8 cellular contexts compared by ENCODE assay signal in genomic region chr6:7541175-7542064, GRCh38. TPM values are rescaled to one million over a fixed set of nuclear protein-coding genes. Genes with fewer than 3 reads are reported as not detected.
DNase-seq lines count a peak whose midpoint lies in the region; ATAC-seq, FAIRE-seq and TF ChIP-seq lines count a peak whose summit lies in the region.

Gene DSP, plus strand, starts transcription at chr6:7541671. Its CDS starts 245 bp downstream, at chr6:7541916.

- no peak within 1 kb of the TSS; the same call in none of the 2 replicates for H2BK12ac ChIP-seq in H1 (ENCODE audit: low read depth, low read length)

- H3K14ac ChIP-seq in H1 (ENCODE audit: insufficient read length): no peak within 1 kb of the TSS

- peaks cover 0 to 2% (median 0%) of the 10 kb centered on the region in 8 donors for H3K9me3 Mint-ChIP-seq in CD4-positive, alpha-beta memory T cell
- no peaks in the 10 kb centered on the region for H3K9me3 Mint-ChIP-seq in T-helper 2 cell treated with Interferon-gamma antibody and Interleukin-4, amounts not matched to agents 5 μg/mL and 100 μg/mL, for 36 hours

- TF ChIP-seq POLR2A in H1 (IDR thresholded peaks at IDR 0.05; ENCODE audit: control extremely low read depth in 1 of 2, low read depth in 2 of 2, low read length in 2 of 2): peak in 1 of 2 experiments; percentile 44; a peak in 2 of 3 replicates

- 0 out of 2 replicates have a peak, but pooled peaks cover 2% of the 10 kb centered on the region for H3K79me1 ChIP-seq in H1 (ENCODE audit: low read depth, low read length)

- peak within 1 kb of the TSS; percentile 80; the same call in 1 of the 2 replicates for H2AFZ ChIP-seq in H1 (ENCODE audit: low read length)

- no peak for ATAC-seq in HG03520 (IDR thresholded peaks at IDR 0.05; ENCODE audit: unreplicated experiment)

- peaks cover 54 to 56% of the 10 kb centered on the region in 2 donors for H3K27me3 Mint-ChIP-seq in CD4-positive, alpha-beta memory T cell
- H3K27me3 Mint-ChIP-seq in T-helper 2 cell treated with Interferon-gamma antibody and Interleukin-4, amounts not matched to agents 5 μg/mL and 100 μg/mL, for 36 hours (ENCODE audit: low read depth): peaks cover 82% of the 10 kb centered on the region

- POLR2A ChIA-PET in CD4-positive, alpha-beta memory T cell (lab: Charles Lee; ENCODE audit: partially characterized antibody): no interaction called here
- POLR2A ChIA-PET in H1 (lab: Charles Lee; ENCODE audit: partially characterized antibody): interaction anchor here (0.6 to 1.9 kb wide), 8 partner anchors 13 to 202 kb away, joined by 3 to 6 read pairs (median 4); partner anchors contain the start of genes CAGE1 and RIOK1

- H3K36me3 Mint-ChIP-seq in CD4-positive, alpha-beta memory T cell: no peaks in the 10 kb centered on the region
- no peaks in the 10 kb centered on the region for H3K36me3 Mint-ChIP-seq in T-helper 2 cell treated with Interferon-gamma antibody and Interleukin-4, amounts not matched to agents 5 μg/mL and 100 μg/mL, for 36 hours (ENCODE audit: low read depth)

- peak within 1 kb of the TSS; percentile 93 for H4K8ac ChIP-seq in H1 (ENCODE audit: extremely low read depth, insufficient read depth, low read length)

- peak within 1 kb of the TSS; percentile 72; the same call in 1 of the 2 replicates for H2BK5ac ChIP-seq in H1 (ENCODE audit: low read depth, low read length)

- H3K4me1 ChIP-seq in CD4-positive, alpha-beta memory T cell (ENCODE audit: insufficient read depth, low read length): peaks cover 16% of the 10 kb centered on the region
- H3K4me1 ChIP-seq in H1 (replicated peaks in 1 of 4; ENCODE audit: control insufficient read depth in 3 of 4, insufficient read depth in 4 of 4, low read length in 3 of 4) (peaks cover 5 to 16% (median 9%) of the 10 kb centered on the region in 4 experiments), mesodermal cell (ENCODE audit: control insufficient read depth, insufficient read depth, low read length, poor library complexity, severe bottlenecking) (peaks cover 12% of the 10 kb centered on the region), subcutaneous abdominal adipose tissue (ENCODE audit: control insufficient read depth in 5 of 5, insufficient read depth in 5 of 5, low read length in 5 of 5) (peaks cover 0 to 24% (median 22%) of the 10 kb centered on the region in 5 donors)

- 1% methylated on average over 89 of the region's 105 CpGs; no CpG with 5 or more reads in 1 of the 2 experiments for WGBS in H1 (ENCODE audit: extremely low coverage in 1 of 2, insufficient coverage in 1 of 2, insufficient read length in 1 of 2, insufficient replicate concordance in 2 of 2, low coverage in 1 of 2, low lambda C conversion rate in 2 of 2, missing lambda C conversion rate in 1 of 2), 2 experiments
- WGBS in mesodermal cell (ENCODE audit: insufficient coverage in 2 of 2), 2 experiments: 0% methylated on average over 64 to 99 of the region's 105 CpGs

- intact Hi-C loops in CD4-positive, alpha-beta memory T cell (cut with micrococcal nuclease): no loop called here

- H4K5ac ChIP-seq in H1 (ENCODE audit: insufficient read length, low read depth, low read length): peak within 1 kb of the TSS; percentile 65

- H3K18ac ChIP-seq in H1 (ENCODE audit: extremely low read depth, low read length): peak within 1 kb of the TSS; percentile 80

- peak within 1 kb of the TSS in 1 of 2 donors; percentile 39 for H3K4me3 ChIP-seq in CD4-positive, alpha-beta memory T cell (ENCODE audit: low read length in 2 of 2)
- H3K4me3 ChIP-seq in HL-60 (replicated peaks; ENCODE audit: insufficient read depth, low read length) (peak within 1 kb of the TSS; percentile 48), H1 (ENCODE audit: extremely low read depth in 1 of 4, insufficient read depth in 2 of 4, low read depth in 3 of 4, low read length in 4 of 4) (peak within 1 kb of the TSS; percentile 81 to 93 (median 83)), mesodermal cell (ENCODE audit: extremely low read depth, insufficient read depth, low read length, poor library complexity, severe bottlenecking) (peak within 1 kb of the TSS; percentile 75), subcutaneous abdominal adipose tissue (ENCODE audit: low read depth in 1 of 5, low read length in 5 of 5) (peak within 1 kb of the TSS in 4 of 5 donors; percentile 66 to 71 (median 68))

- H4K91ac ChIP-seq in H1 (replicated peaks; ENCODE audit: insufficient read length, low read length): peak within 1 kb of the TSS; percentile 83

- DNase-seq in CD4-positive, alpha-beta memory T cell: peak in 4 of 5 donors; percentile 1 to 6 (median 4)
- DNase-seq in HL-60 (ENCODE audit: low read depth in 1 of 2, low spot score in 1 of 2): no peak
- DNase-seq in T-helper 2 cell treated with Interferon-gamma antibody and Interleukin-4, amounts not matched to agents 5 μg/mL and 100 μg/mL, for 36 hours (ENCODE audit: low spot score): peak; percentile 35
- peak; percentile 25 to 83 for DNase-seq in H1 (ENCODE audit: low read depth in 1 of 2, low spot score in 2 of 2)
- no peak for DNase-seq in activated gamma-delta T cell treated with Interleukin-2 at 50 U/mL for 16 hours

- H3K9ac ChIP-seq in H1 (replicated peaks in 1 of 4; ENCODE audit: extremely low read depth in 1 of 4, low read depth in 3 of 4, low read length in 3 of 4): peak within 1 kb of the TSS; percentile 66 to 87 (median 78)
- H3K9ac ChIP-seq in subcutaneous abdominal adipose tissue (ENCODE audit: low read length in 5 of 5): peak within 1 kb of the TSS in 2 of 5 donors; percentile 35 to 48

- H4K20me1 ChIP-seq in H1 (replicated peaks in 1 of 2; ENCODE audit: control insufficient read depth in 1 of 2, insufficient read depth in 2 of 2, low read length in 2 of 2): peaks cover 0 to 3% of the 10 kb centered on the region in 2 experiments

- peak within 1 kb of the TSS; percentile 79 to 86 for H3K4me2 ChIP-seq in H1 (ENCODE audit: insufficient read depth in 1 of 2, low read depth in 2 of 2, low read length in 2 of 2)

- peak within 1 kb of the TSS; percentile 74 to 83 (median 79) for H3K4me3 Mint-ChIP-seq in CD4-positive, alpha-beta memory T cell
- peak within 1 kb of the TSS; percentile 81 for H3K4me3 Mint-ChIP-seq in T-helper 2 cell treated with Interferon-gamma antibody and Interleukin-4, amounts not matched to agents 5 μg/mL and 100 μg/mL, for 36 hours

- no peak within 1 kb of the TSS for H2AK5ac ChIP-seq in H1 (ENCODE audit: low read depth, low read length)

- no peak within 1 kb of the TSS for H3K27ac ChIP-seq in CD4-positive, alpha-beta memory T cell (ENCODE audit: low read depth, low read length)
- no peak within 1 kb of the TSS for H3K27ac ChIP-seq in HL-60 (replicated peaks)
- H3K27ac ChIP-seq in H1 (ENCODE audit: low read depth, low read length): peak within 1 kb of the TSS; percentile 59; the same call in 1 of the 2 replicates
- peak within 1 kb of the TSS; percentile 88 for H3K27ac ChIP-seq in mesodermal cell (ENCODE audit: low read depth, low read length, severe bottlenecking)
- H3K27ac ChIP-seq in subcutaneous abdominal adipose tissue (ENCODE audit: low read depth, low read length): no peak within 1 kb of the TSS

- no peaks in the 10 kb centered on the region for H3K36me3 ChIP-seq in CD4-positive, alpha-beta memory T cell (ENCODE audit: insufficient read depth, low read length)
- no peaks in the 10 kb centered on the region for H3K36me3 ChIP-seq in H1 (ENCODE audit: control insufficient read depth in 2 of 4, insufficient read depth in 4 of 4, low read length in 3 of 4)
- H3K36me3 ChIP-seq in mesodermal cell (ENCODE audit: control insufficient read depth, insufficient read depth, low read length): no peaks in the 10 kb centered on the region
- H3K36me3 ChIP-seq in subcutaneous abdominal adipose tissue (ENCODE audit: control insufficient read depth in 5 of 5, insufficient read depth in 5 of 5, low read length in 5 of 5): no peaks in the 10 kb centered on the region

- no peak within 1 kb of the TSS for H3K27ac Mint-ChIP-seq in CD4-positive, alpha-beta memory T cell
- H3K27ac Mint-ChIP-seq in T-helper 2 cell treated with Interferon-gamma antibody and Interleukin-4, amounts not matched to agents 5 μg/mL and 100 μg/mL, for 36 hours: no peak within 1 kb of the TSS

- H3K56ac ChIP-seq in H1 (replicated peaks; ENCODE audit: insufficient read length, low read depth, low read length): peak within 1 kb of the TSS; percentile 80

- H2BK15ac ChIP-seq in H1 (ENCODE audit: low read length): no peak within 1 kb of the TSS

- TF ChIP-seq EP300 in H1 (IDR thresholded peaks at IDR 0.05; ENCODE audit: borderline replicate concordance in 1 of 2, low read depth in 2 of 2, low read length in 2 of 2): no peak

- peaks cover 4% of the 10 kb centered on the region; the same call in 1 of the 2 replicates for H3K23me2 ChIP-seq in H1 (ENCODE audit: low read depth, low read length)

- CTCF ChIA-PET in CD4-positive, alpha-beta memory T cell (lab: Charles Lee; ENCODE audit: partially characterized antibody): no interaction called here
- CTCF ChIA-PET in H1 (lab: Charles Lee; ENCODE audit: partially characterized antibody): interaction anchor here (1.2 kb wide), 1 partner anchor 98 kb away, joined by 4 read pairs; no protein-coding TSS in a partner anchor

- peaks cover 2 to 15% (median 8%) of the 10 kb centered on the region in 4 donors for H3K4me1 Mint-ChIP-seq in CD4-positive, alpha-beta memory T cell
- H3K4me1 Mint-ChIP-seq in T-helper 2 cell treated with Interferon-gamma antibody and Interleukin-4, amounts not matched to agents 5 μg/mL and 100 μg/mL, for 36 hours (ENCODE audit: low read depth): peaks cover 7% of the 10 kb centered on the region

- H3K23ac ChIP-seq in H1 (ENCODE audit: insufficient read length): no peak within 1 kb of the TSS

- H3K4ac ChIP-seq in H1 (replicated peaks; ENCODE audit: insufficient read length, low read depth, low read length): peak within 1 kb of the TSS; percentile 76

- H3K9me3 ChIP-seq in CD4-positive, alpha-beta memory T cell (ENCODE audit: control insufficient read depth in 1 of 2, low read length in 2 of 2): no peaks in the 10 kb centered on the region
- H3K9me3 ChIP-seq in H1 (ENCODE audit: insufficient read depth in 2 of 2, low read depth in 1 of 2, low read length in 1 of 2): no peaks in the 10 kb centered on the region
- H3K9me3 ChIP-seq in mesodermal cell (ENCODE audit: control insufficient read depth, low read length): no peaks in the 10 kb centered on the region
- H3K9me3 ChIP-seq in subcutaneous abdominal adipose tissue (ENCODE audit: control insufficient read depth in 5 of 5, low read length in 5 of 5): no peaks in the 10 kb centered on the region

- TF ChIP-seq RAD21 in H1 (IDR thresholded peaks at IDR 0.05 in 1 of 2, conservative IDR thresholded peaks at IDR 0.05 in 1 of 2; ENCODE audit: low read depth in 2 of 2, low read length in 2 of 2): no peak

- H3K27me3 ChIP-seq in CD4-positive, alpha-beta memory T cell (ENCODE audit: insufficient read depth, low read length): peaks cover 33% of the 10 kb centered on the region
- peaks cover 60% of the 10 kb centered on the region for H3K27me3 ChIP-seq in HL-60 (ENCODE audit: insufficient read depth, poor library complexity, severe bottlenecking)
- peaks cover 0 to 17% (median 11%) of the 10 kb centered on the region in 4 experiments; a peak in 6 of 7 replicates for H3K27me3 ChIP-seq in H1 (replicated peaks in 1 of 4; ENCODE audit: control insufficient read depth in 3 of 4, extremely low read depth in 1 of 4, insufficient read depth in 3 of 4, low read length in 3 of 4)
- peaks cover 22 to 62% (median 29%) of the 10 kb centered on the region in 5 donors for H3K27me3 ChIP-seq in subcutaneous abdominal adipose tissue (ENCODE audit: control insufficient read depth in 5 of 5, insufficient read depth in 4 of 5, low read length in 5 of 5)

- FAIRE-seq in H1 (lab: Jason Lieb, UNC): no peak

- peaks cover 0 to 31% of the 10 kb centered on the region in 2 experiments; a peak in 2 of 4 replicates for H3K79me2 ChIP-seq in H1 (ENCODE audit: control insufficient read depth in 1 of 2, insufficient read depth in 2 of 2, low read length in 2 of 2)

- no peak within 1 kb of the TSS for H2BK120ac ChIP-seq in H1 (replicated peaks; ENCODE audit: low read depth, low read length)

- H2BK20ac ChIP-seq in H1 (ENCODE audit: low read length): no peak within 1 kb of the TSS

- TF ChIP-seq CTCF in HL-60 (IDR thresholded peaks at IDR 0.05; ENCODE audit: insufficient read depth, low read length) (no peak), H1 (IDR thresholded peaks at IDR 0.05; ENCODE audit: control extremely low read depth in 1 of 3, insufficient read depth in 1 of 3, low read depth in 1 of 3, low read length in 3 of 3) (no peak)

RNA-seq across cellular contexts. Expression of gene DSP, which starts in this region (rescaled TPM):
- total RNA-seq in CD4-positive, alpha-beta memory T cell: not detected
- not detected for polyA plus RNA-seq in CD4-positive, alpha-beta memory T cell
- 48.5 and 50.5 TPM in 2 replicates for total RNA-seq in H1 (2021; fragmentation: NEBNext Ultra II Directional; extraction: Animal tissue kit (Norgen Biotek cat#: 25700))
- polyA plus RNA-seq in H1 (2011; rRNA removed): 12.8 and 14.3 TPM in 2 replicates
- polyA plus RNA-seq in H1 (2011; cell fraction: cytosol; rRNA removed): 16.7 TPM
- polyA plus RNA-seq in H1 (2011; cell fraction: nucleus; rRNA removed): 33.9 TPM
- 38.8 to 46.6 TPM (median 43.9 TPM) in 4 replicates for polyA plus RNA-seq in H1 (2012, experiment 1 of 2)
- 1.9 TPM for polyA plus RNA-seq in H1 (2012, experiment 2 of 2)
- 33.7 TPM for polyA plus RNA-seq in H1 (2013, experiment 1 of 2)
- polyA plus RNA-seq in H1 (2013, experiment 2 of 2): 28.2 TPM
- polyA minus RNA-seq in H1 (2011; rRNA and poly(A)+ RNA removed): 35.1 and 42.8 TPM in 2 replicates
- 34.4 TPM for polyA minus RNA-seq in H1 (2011; cell fraction: cytosol; rRNA and poly(A)+ RNA removed)
- 41.6 TPM for polyA minus RNA-seq in H1 (2011; cell fraction: nucleus; rRNA and poly(A)+ RNA removed)
- 87.0 TPM for polyA plus RNA-seq in mesodermal cell (2013, experiment 1 of 2)
- 102 TPM for polyA plus RNA-seq in mesodermal cell (2013, experiment 2 of 2)

Comparison
In these comparisons a context has a peak if more than half of its experiments do, and no peak if none do; other contexts are left out.
1. RNA of gene DSP (total RNA-seq): 48.5 to 50.5 TPM in H1; not detected in CD4-positive, alpha-beta memory T cell; every median in the first group is over 10 times any median in the second.
2. Peak in DNase-seq in CD4-positive, alpha-beta memory T cell; RNA of the gene not detected or under 1 TPM.
3. DNase-seq: peak in T-helper 2 cell treated with Interferon-gamma antibody and Interleukin-4, amounts not matched to agents 5 μg/mL and 100 μg/mL, for 36 hours (single experiment) and H1 (2 of 2); none in HL-60 (0 of 2) and activated gamma-delta T cell treated with Interleukin-2 at 50 U/mL for 16 hours (single experiment).
4. H3K27ac ChIP-seq: peak in H1 (single experiment) and mesodermal cell (single experiment); none in CD4-positive, alpha-beta memory T cell (single experiment), HL-60 (single experiment) and subcutaneous abdominal adipose tissue (single experiment).